In genomic region chr9:101481296-101481695, GRCh38 we compare ENCODE assay signal across 25 cellular contexts. TPM values are rescaled to one million over a fixed set of nuclear protein-coding genes. Genes with fewer than 3 reads are reported as not detected.
"Had no signal": no experiment of that assay in that cellular context is flagged by ENCODE, and none has a peak within 500 bp of the region (broad histone marks: within the 10 kb centered on the region; RNA-seq: fewer than 3 reads in every experiment).

No MANE protein-coding gene starts in this region.

- ATAC-seq: activated CD8-positive, alpha-beta T cell treated with anti-CD3 and anti-CD28 coated beads for 36 hours; activated naive CD8-positive, alpha-beta T cell treated with anti-CD3 and anti-CD28 coated beads, Interleukin-2, amount 50 U/mL, for 24 hours; naive thymus-derived CD8-positive, alpha-beta T cell; stimulated activated naive B cell treated with anti-CD40 and anti-IgM and Interleukin-4, amounts not matched to agents 10 μg/mL and 1 μg/mL and 100 μg/mL, for 72 hours had no signal

- H3K27me3 ChIP-seq: brain microvascular endothelial cell, ovary, thyroid gland, uterus had no signal

- FAIRE-seq: endothelial cell of umbilical vein had no signal

- H3K9me3 ChIP-seq: left ventricle myocardium inferior, ovary, sigmoid colon, SK-N-SH, thyroid gland, uterus had no signal

- DNase-seq: activated CD4-positive, alpha-beta T cell treated with anti-CD3 and anti-CD28 coated beads, Interleukin-2, amount 10 ng/mL, durations not matched to agents 24 days and 14 days; activated CD8-positive, alpha-beta T cell treated with anti-CD3 and anti-CD28 coated beads for 36 hours; activated naive CD4-positive, alpha-beta T cell treated with anti-CD3 and anti-CD28 coated beads, Interleukin-2, amount 10 ng/mL, durations not matched to agents 7 days and 5 days; activated naive CD8-positive, alpha-beta T cell treated with anti-CD3 and anti-CD28 coated beads, Interleukin-2, amount 50 U/mL, for 24 hours; activated T-cell treated with anti-CD3 and anti-CD28 coated beads, Interleukin-2, amount 50 U/mL, for 24 hours; anterior cingulate cortex; brain microvascular endothelial cell; effector CD4-positive, alpha-beta T cell; foreskin fibroblast; head of caudate nucleus; left ventricle myocardium inferior; naive thymus-derived CD8-positive, alpha-beta T cell; ovary; sigmoid colon; SK-N-SH; stimulated activated naive B cell treated with anti-CD40 and anti-IgM and Interleukin-4, amounts not matched to agents 10 μg/mL and 1 μg/mL and 100 μg/mL, for 72 hours; thyroid gland; uterus had no signal

- H3K4me3 Mint-ChIP-seq: activated CD4-positive, alpha-beta T cell treated with anti-CD3 and anti-CD28 coated beads, Interleukin-2, amount 10 ng/mL, durations not matched to agents 24 days and 14 days; activated CD8-positive, alpha-beta T cell treated with anti-CD3 and anti-CD28 coated beads for 36 hours; activated naive CD4-positive, alpha-beta T cell treated with anti-CD3 and anti-CD28 coated beads, Interleukin-2, amount 10 ng/mL, durations not matched to agents 7 days and 5 days; activated naive CD8-positive, alpha-beta T cell treated with anti-CD3 and anti-CD28 coated beads, Interleukin-2, amount 50 U/mL, for 24 hours; activated T-cell treated with anti-CD3 and anti-CD28 coated beads, Interleukin-2, amount 50 U/mL, for 24 hours; central memory CD8-positive, alpha-beta T cell; naive thymus-derived CD8-positive, alpha-beta T cell; stimulated activated naive B cell treated with anti-CD40 and anti-IgM and Interleukin-4, amounts not matched to agents 10 μg/mL and 1 μg/mL and 100 μg/mL, for 72 hours; T-helper 2 cell treated with Interferon-gamma antibody and Interleukin-4, amounts not matched to agents 5 μg/mL and 100 μg/mL, for 36 hours had no signal

- H3K4me1 Mint-ChIP-seq: activated CD4-positive, alpha-beta T cell treated with anti-CD3 and anti-CD28 coated beads, Interleukin-2, amount 10 ng/mL, durations not matched to agents 24 days and 14 days; activated naive CD4-positive, alpha-beta T cell treated with anti-CD3 and anti-CD28 coated beads, Interleukin-2, amount 10 ng/mL, durations not matched to agents 7 days and 5 days; activated naive CD8-positive, alpha-beta T cell treated with anti-CD3 and anti-CD28 coated beads, Interleukin-2, amount 50 U/mL, for 24 hours; central memory CD8-positive, alpha-beta T cell had no signal

- H3K36me3 Mint-ChIP-seq: activated naive CD4-positive, alpha-beta T cell treated with anti-CD3 and anti-CD28 coated beads, Interleukin-2, amount 10 ng/mL, durations not matched to agents 7 days and 5 days; naive thymus-derived CD8-positive, alpha-beta T cell; stimulated activated naive B cell treated with anti-CD40 and anti-IgM and Interleukin-4, amounts not matched to agents 10 μg/mL and 1 μg/mL and 100 μg/mL, for 72 hours had no signal

- H3K4me1 ChIP-seq: uterus had no signal

- H3K27ac ChIP-seq: brain microvascular endothelial cell, coronary artery, left ventricle myocardium inferior, ovary, sigmoid colon, uterus had no signal

- H3K9me3 Mint-ChIP-seq: activated CD4-positive, alpha-beta T cell treated with anti-CD3 and anti-CD28 coated beads, Interleukin-2, amount 10 ng/mL, durations not matched to agents 24 days and 14 days; activated CD8-positive, alpha-beta T cell treated with anti-CD3 and anti-CD28 coated beads for 36 hours; activated naive CD4-positive, alpha-beta T cell treated with anti-CD3 and anti-CD28 coated beads, Interleukin-2, amount 10 ng/mL, durations not matched to agents 7 days and 5 days; activated naive CD8-positive, alpha-beta T cell treated with anti-CD3 and anti-CD28 coated beads, Interleukin-2, amount 50 U/mL, for 24 hours; activated T-cell treated with anti-CD3 and anti-CD28 coated beads, Interleukin-2, amount 50 U/mL, for 24 hours; activated T-helper 2 cell treated with anti-CD3 and anti-CD28 coated beads, Interferon-gamma antibody, Interleukin-2, Interleukin-4, amounts not matched to agents 10 μg/mL and 5 μg/mL and 100 μg/mL, durations not matched to agents 14 hours and 24 hours and 36 hours; central memory CD8-positive, alpha-beta T cell; naive thymus-derived CD8-positive, alpha-beta T cell; stimulated activated naive B cell treated with anti-CD40 and anti-IgM and Interleukin-4, amounts not matched to agents 10 μg/mL and 1 μg/mL and 100 μg/mL, for 72 hours; T-helper 2 cell treated with Interferon-gamma antibody and Interleukin-4, amounts not matched to agents 5 μg/mL and 100 μg/mL, for 36 hours had no signal

- H3K36me3 ChIP-seq: brain microvascular endothelial cell, ovary, uterus had no signal

- H3K4me3 ChIP-seq: coronary artery, left ventricle myocardium inferior, ovary, sigmoid colon, thyroid gland, uterus had no signal

- H3K27ac Mint-ChIP-seq: activated CD4-positive, alpha-beta T cell treated with anti-CD3 and anti-CD28 coated beads, Interleukin-2, amount 10 ng/mL, durations not matched to agents 24 days and 14 days; activated CD8-positive, alpha-beta T cell treated with anti-CD3 and anti-CD28 coated beads for 36 hours; activated naive CD4-positive, alpha-beta T cell treated with anti-CD3 and anti-CD28 coated beads, Interleukin-2, amount 10 ng/mL, durations not matched to agents 7 days and 5 days; activated naive CD8-positive, alpha-beta T cell treated with anti-CD3 and anti-CD28 coated beads, Interleukin-2, amount 50 U/mL, for 24 hours; activated T-cell treated with anti-CD3 and anti-CD28 coated beads, Interleukin-2, amount 50 U/mL, for 24 hours; activated T-helper 2 cell treated with anti-CD3 and anti-CD28 coated beads, Interferon-gamma antibody, Interleukin-2, Interleukin-4, amounts not matched to agents 10 μg/mL and 5 μg/mL and 100 μg/mL, durations not matched to agents 14 hours and 24 hours and 36 hours; stimulated activated naive B cell treated with anti-CD40 and anti-IgM and Interleukin-4, amounts not matched to agents 10 μg/mL and 1 μg/mL and 100 μg/mL, for 72 hours; T-helper 2 cell treated with Interferon-gamma antibody and Interleukin-4, amounts not matched to agents 5 μg/mL and 100 μg/mL, for 36 hours had no signal

RNA-seq across cellular contexts. Expression of gene ALDOB, which starts 45.7 kb away (rescaled TPM):
- total RNA-seq: activated CD4-positive, alpha-beta T cell treated with anti-CD3 and anti-CD28 coated beads, Interleukin-2, amount 10 ng/mL, durations not matched to agents 24 days and 14 days; activated CD8-positive, alpha-beta T cell treated with anti-CD3 and anti-CD28 coated beads for 36 hours; activated T-helper 2 cell treated with anti-CD3 and anti-CD28 coated beads, Interferon-gamma antibody, Interleukin-2, Interleukin-4, amounts not matched to agents 10 μg/mL and 5 μg/mL and 100 μg/mL, durations not matched to agents 14 hours and 24 hours and 36 hours; endothelial cell of umbilical vein; kidney epithelial cell; mononuclear cell; naive thymus-derived CD8-positive, alpha-beta T cell; thyroid gland had no signal
- polyA plus RNA-seq: endothelial cell of umbilical vein; naive thymus-derived CD8-positive, alpha-beta T cell; SK-N-SH had no signal
